22 cellular contexts compared by ENCODE assay signal in genomic region chr15:70053703-70054229, GRCh38. TPM values are rescaled to one million over a fixed set of nuclear protein-coding genes. Genes with fewer than 3 reads are reported as not detected.
DNase-seq lines count a peak whose midpoint lies in the region; ATAC-seq and TF ChIP-seq lines count a peak whose summit lies in the region.
"Had no signal": no experiment of that assay in that cellular context is flagged by ENCODE, and none has a peak within 500 bp of the region (broad histone marks: within the 10 kb centered on the region; RNA-seq: fewer than 3 reads in every experiment).

No MANE protein-coding gene starts in this region.

- H3K4me1 ChIP-seq in neutrophil (ENCODE audit: control insufficient read depth in 1 of 2, insufficient read depth in 1 of 2, low read depth in 1 of 2, low read length in 1 of 2), result no peaks in the 10 kb centered on the region
- H3K4me1 ChIP-seq: pancreas, upper lobe of left lung had no signal

- H3K27me3 ChIP-seq in neutrophil, result no peaks in the 10 kb centered on the region
- H3K27me3 ChIP-seq: brain microvascular endothelial cell, gastroesophageal sphincter, pancreas, upper lobe of left lung had no signal

- peak overlapping the region; percentile 27 for H3K27ac ChIP-seq in neutrophil
- H3K27ac ChIP-seq: brain microvascular endothelial cell, gastroesophageal sphincter, pancreas, upper lobe of left lung had no signal

- TF ChIP-seq CTCF in neutrophil (IDR thresholded peaks at IDR 0.05), result no peak
- TF ChIP-seq CTCF in type B pancreatic cell (conservative IDR thresholded peaks at IDR 0.05), result no peak

- no peaks in the 10 kb centered on the region for H3K27me3 Mint-ChIP-seq in activated CD8-positive, alpha-beta T cell treated with anti-CD3 and anti-CD28 coated beads, Interleukin-2, amount 10 ng/mL, durations not matched to agents 7 days and 5 days (ENCODE audit: low read depth)
- no peaks in the 10 kb centered on the region for H3K27me3 Mint-ChIP-seq in type B pancreatic cell

- ATAC-seq in Right ventricle myocardium inferior, result no peak
- ATAC-seq in activated CD8-positive, alpha-beta T cell treated with anti-CD3 and anti-CD28 coated beads, Interleukin-2, amount 10 ng/mL, durations not matched to agents 7 days and 5 days, result no peak
- ATAC-seq: gastroesophageal sphincter, pancreas, SK-N-SH treated with all-trans-retinoic acid at 6 μM for 48 hours had no signal

- POLR2A ChIA-PET in activated CD8-positive, alpha-beta T cell treated with anti-CD3 and anti-CD28 coated beads, Interleukin-2, amount 10 ng/mL, durations not matched to agents 7 days and 5 days (lab: Charles Lee), result interaction anchor here (0.6 kb wide), 1 partner anchor 9 kb away, joined by 3 read pairs; no protein-coding TSS in a partner anchor

- H3K9me3 ChIP-seq in neutrophil, result no peaks in the 10 kb centered on the region
- H3K9me3 ChIP-seq: gastroesophageal sphincter, pancreas, upper lobe of left lung had no signal

- CTCF ChIA-PET in activated CD8-positive, alpha-beta T cell treated with anti-CD3 and anti-CD28 coated beads, Interleukin-2, amount 10 ng/mL, durations not matched to agents 7 days and 5 days (lab: Charles Lee), result no interaction called here

- no peak overlapping the region for H3K4me3 ChIP-seq in neutrophil (ENCODE audit: low read depth in 1 of 2, low read length in 1 of 2)
- H3K4me3 ChIP-seq: gastroesophageal sphincter, pancreas, upper lobe of left lung had no signal

- H3K4me3 Mint-ChIP-seq in activated CD8-positive, alpha-beta T cell treated with anti-CD3 and anti-CD28 coated beads, Interleukin-2, amount 10 ng/mL, durations not matched to agents 7 days and 5 days, result no peak overlapping the region
- peak overlapping the region; percentile 14 for H3K4me3 Mint-ChIP-seq in type B pancreatic cell
- H3K4me3 Mint-ChIP-seq: nephron had no signal

- H3K9me3 Mint-ChIP-seq in activated CD8-positive, alpha-beta T cell treated with anti-CD3 and anti-CD28 coated beads, Interleukin-2, amount 10 ng/mL, durations not matched to agents 7 days and 5 days (ENCODE audit: insufficient read depth), result no peaks in the 10 kb centered on the region
- no peaks in the 10 kb centered on the region for H3K9me3 Mint-ChIP-seq in type B pancreatic cell
- H3K9me3 Mint-ChIP-seq: nephron had no signal

- peak overlapping the region; percentile 58 for H3K27ac Mint-ChIP-seq in activated CD8-positive, alpha-beta T cell treated with anti-CD3 and anti-CD28 coated beads, Interleukin-2, amount 10 ng/mL, durations not matched to agents 7 days and 5 days
- no peak overlapping the region for H3K27ac Mint-ChIP-seq in type B pancreatic cell
- H3K27ac Mint-ChIP-seq: nephron had no signal

- no peaks in the 10 kb centered on the region for H3K4me1 Mint-ChIP-seq in activated CD8-positive, alpha-beta T cell treated with anti-CD3 and anti-CD28 coated beads, Interleukin-2, amount 10 ng/mL, durations not matched to agents 7 days and 5 days (ENCODE audit: low read depth)
- H3K4me1 Mint-ChIP-seq in type B pancreatic cell (ENCODE audit: unreplicated experiment), result peaks cover 29% of the 10 kb centered on the region

- intact Hi-C loops in cardiac septum (cut with DNase I) (no loop called here), Right ventricle myocardium inferior (cut with DNase I) (no loop called here)

- H3K36me3 Mint-ChIP-seq in activated CD8-positive, alpha-beta T cell treated with anti-CD3 and anti-CD28 coated beads, Interleukin-2, amount 10 ng/mL, durations not matched to agents 7 days and 5 days (ENCODE audit: low read depth), result peaks cover 61% of the 10 kb centered on the region
- peaks cover 18% of the 10 kb centered on the region for H3K36me3 Mint-ChIP-seq in type B pancreatic cell

- peaks cover 100% of the 10 kb centered on the region for H3K36me3 ChIP-seq in neutrophil

- DNase-seq in cardiac septum (ENCODE audit: low spot score) (peak; percentile 67), Right ventricle myocardium inferior (ENCODE audit: missing footprints) (no peak), type B pancreatic cell (ENCODE audit: extremely low spot score, unreplicated experiment) (no peak), SIG-M5 treated with dmso at 0.1 percent for 504 hours (lab: John Stamatoyannopoulos, UW; ENCODE audit: unreplicated experiment) (no peak), NCI-H69 (lab: John Stamatoyannopoulos, UW) (no peak), EL (no peak)
- DNase-seq in activated CD8-positive, alpha-beta T cell treated with anti-CD3 and anti-CD28 coated beads, Interleukin-2, amount 10 ng/mL, durations not matched to agents 7 days and 5 days, result no peak
- DNase-seq: activated CD4-positive, alpha-beta T cell treated with anti-CD3 and anti-CD28 coated beads for 1 hour; activated gamma-delta T cell; brain microvascular endothelial cell; mammary epithelial cell; MM.1S; NCI-H2029 treated with DMSO at 0.1 percent for 48 hours; NCI-H524; NK-92 treated with Interleukin-12 subunit alpha and Interleukin-12 subunit beta, amount 100 ng/mL, for 24 hours; T-helper 2 cell had no signal

RNA-seq across cellular contexts. Expression of gene TLE3, which starts 44.0 kb away (rescaled TPM):
- 32.6 TPM for total RNA-seq in cardiac septum
- 14.1 TPM for total RNA-seq in Right ventricle myocardium inferior
- 10 to 100 TPM; 64.0 to 71.1 TPM for total RNA-seq in activated CD8-positive, alpha-beta T cell treated with anti-CD3 and anti-CD28 coated beads, Interleukin-2, amount 10 ng/mL, durations not matched to agents 7 days and 5 days
- total RNA-seq in type B pancreatic cell (ENCODE audit: low replicate concordance), result 109 and 185 TPM in 2 replicates
